Comparison of ENCODE assay signal across 12 cellular contexts in genomic region chrX:26851981-26852380, GRCh38.
DNase-seq lines count a peak whose midpoint lies in the region; ATAC-seq and TF ChIP-seq lines count a peak whose summit lies in the region.
"Had no signal": no experiment of that assay in that cellular context is flagged by ENCODE, and none has a peak within 500 bp of the region (broad histone marks: within the 10 kb centered on the region; RNA-seq: fewer than 3 reads in every experiment).

No MANE protein-coding gene starts in this region.

- no peaks in the 10 kb centered on the region for H3F3A ChIP-seq in MM.1S (ENCODE audit: insufficient read depth, low read length)

- H3K27me3 ChIP-seq in MM.1S (replicated peaks; ENCODE audit: insufficient read depth, low read length): no peaks in the 10 kb centered on the region
- no peaks in the 10 kb centered on the region for H3K27me3 ChIP-seq in left lung
- H3K27me3 ChIP-seq: neutrophil had no signal

- no peaks in the 10 kb centered on the region for H3K36me3 ChIP-seq in MM.1S (replicated peaks; ENCODE audit: insufficient read depth, low read length)
- no peaks in the 10 kb centered on the region for H3K36me3 ChIP-seq in left lung
- H3K36me3 ChIP-seq: neutrophil had no signal

- H3K4me1 ChIP-seq in MM.1S (ENCODE audit: low read length) (no peaks in the 10 kb centered on the region), left lung (no peaks in the 10 kb centered on the region)

- H3K9ac ChIP-seq in MM.1S (ENCODE audit: low read length): no peak overlapping the region

- DNase-seq in GM10248 (ENCODE audit: extremely low spot score) (no peak), MM.1S (peak; percentile 9), astrocyte of the hippocampus (ENCODE audit: low read depth, low spot score) (peak; percentile 41), left lung (no peak), GDM1 (lab: John Stamatoyannopoulos, UW) (no peak)
- no peak for DNase-seq in stimulated activated CD4-positive, alpha-beta T cell treated with anti-CD3 and anti-CD28 coated beads, Interleukin-2, amount 100 ng/mL, for 24 hours
- DNase-seq: activated CD4-positive, alpha-beta T cell treated with anti-CD3 and anti-CD28 coated beads for 1 hour; activated naive CD8-positive, alpha-beta T cell treated with anti-CD3 and anti-CD28 coated beads, Interleukin-2, amount 50 U/mL, for 24 hours; NK-92 treated with Interleukin-12 subunit alpha and Interleukin-12 subunit beta, amount 100 ng/mL, for 24 hours had no signal

- ATAC-seq in left lung: peak; percentile 55
- ATAC-seq in HG02763 (IDR thresholded peaks at IDR 0.05; ENCODE audit: unreplicated experiment): no peak
- ATAC-seq in HG03196 (IDR thresholded peaks at IDR 0.05; ENCODE audit: unreplicated experiment): no peak
- ATAC-seq: activated naive CD8-positive, alpha-beta T cell treated with anti-CD3 and anti-CD28 coated beads, Interleukin-2, amount 50 U/mL, for 24 hours had no signal

- no peak overlapping the region for H3K4me3 ChIP-seq in MM.1S (ENCODE audit: low read length)
- no peak overlapping the region for H3K4me3 ChIP-seq in left lung

- no peaks in the 10 kb centered on the region for H3K9me2 ChIP-seq in MM.1S (replicated peaks; ENCODE audit: insufficient read depth, low read length)

- H3K9me3 ChIP-seq in MM.1S (replicated peaks; ENCODE audit: insufficient read depth, low read length) (no peaks in the 10 kb centered on the region), left lung (no peaks in the 10 kb centered on the region)
- H3K9me3 ChIP-seq: neutrophil had no signal

- H3K79me2 ChIP-seq in MM.1S (ENCODE audit: low read length): no peaks in the 10 kb centered on the region

- H3K4me2 ChIP-seq in MM.1S (ENCODE audit: low read depth, low read length): no peak overlapping the region

- peak; percentile 21 for TF ChIP-seq CTCF in GM10248 (IDR thresholded peaks at IDR 0.05; ENCODE audit: control extremely low read depth, extremely low read depth, low read depth, missing control alignments)
- TF ChIP-seq CTCF in MM.1S (IDR thresholded peaks at IDR 0.05; ENCODE audit: low read length): no peak
- TF ChIP-seq CTCF in left lung (IDR thresholded peaks at IDR 0.05): no peak

- POLR2A ChIA-PET in GM10248 (lab: Yijun Ruan, JAX): no interaction called here

- CTCF ChIA-PET in GM10248 (lab: Yijun Ruan, JAX): no interaction called here

- no peak overlapping the region for H2AFZ ChIP-seq in MM.1S (ENCODE audit: low read length)

- H4K20me1 ChIP-seq in MM.1S (ENCODE audit: insufficient read depth, low read length): no peaks in the 10 kb centered on the region

- H3K27ac ChIP-seq in MM.1S (ENCODE audit: low read length) (no peak overlapping the region), left lung (no peak overlapping the region)
- H3K27ac ChIP-seq: neutrophil had no signal

- intact Hi-C loops in left lung (cut with DNase I): no loop called here

Comparison
In these comparisons a context has a peak if more than half of its experiments do, and no peak if none do; other contexts are left out.
1. DNase-seq: peak in MM.1S (single experiment) and astrocyte of the hippocampus (single experiment); none in GM10248 (single experiment), left lung (0 of 2), GDM1 (single experiment) and stimulated activated CD4-positive, alpha-beta T cell treated with anti-CD3 and anti-CD28 coated beads, Interleukin-2, amount 100 ng/mL, for 24 hours (0 of 2).